In genomic region chr6:16762547-16763477, GRCh38 we compare ENCODE assay signal across 8 cellular contexts. TPM values are rescaled to one million over a fixed set of nuclear protein-coding genes. Genes with fewer than 3 reads are reported as not detected.
DNase-seq lines count a peak whose midpoint lies in the region; ATAC-seq, FAIRE-seq and TF ChIP-seq lines count a peak whose summit lies in the region.

No MANE protein-coding gene starts in this region.

- no peaks in the 10 kb centered on the region for H3K9me3 ChIP-seq in astrocyte (ENCODE audit: insufficient read depth, low read depth, low read length)

- FAIRE-seq in astrocyte (lab: Jason Lieb, UNC), result peak; percentile 47

- H3K9ac ChIP-seq in astrocyte (ENCODE audit: low read length), result peak overlapping the region; percentile 99

- peak overlapping the region; percentile 96 for H3K27ac Mint-ChIP-seq in astrocyte (ENCODE audit: unreplicated experiment)

- peak overlapping the region; percentile 84 for H3K4me3 ChIP-seq in astrocyte (ENCODE audit: insufficient read depth, low read depth, low read length)
- H3K4me3 ChIP-seq in retinal pigment epithelial cell (ENCODE audit: low read length), result peak overlapping the region; percentile 88

- no peaks in the 10 kb centered on the region for H3K27me3 Mint-ChIP-seq in astrocyte (ENCODE audit: low read depth, unreplicated experiment)

- H3K4me1 Mint-ChIP-seq in astrocyte (ENCODE audit: low read depth, unreplicated experiment), result peaks cover 45% of the 10 kb centered on the region

- peaks cover 15% of the 10 kb centered on the region for H4K20me1 ChIP-seq in astrocyte (ENCODE audit: insufficient read depth, low read length)

- ATAC-seq in GM21528 (IDR thresholded peaks at IDR 0.05; ENCODE audit: low FRiP score, unreplicated experiment), result peak; percentile 38

- H3K9me3 Mint-ChIP-seq in astrocyte (ENCODE audit: unreplicated experiment), result no peaks in the 10 kb centered on the region

- H3K27me3 ChIP-seq in astrocyte (ENCODE audit: insufficient read depth, low read length), result no peaks in the 10 kb centered on the region

- peak overlapping the region; percentile 93 for H3K27ac ChIP-seq in astrocyte (ENCODE audit: low read depth, low read length)

- peaks cover 44% of the 10 kb centered on the region for H3K79me2 ChIP-seq in astrocyte (ENCODE audit: insufficient read depth, low read length)

- TF ChIP-seq CTCF in astrocyte (IDR thresholded peaks at IDR 0.05; ENCODE audit: insufficient read depth, low read depth, low read length) (peak; percentile 81), retinal pigment epithelial cell (conservative IDR thresholded peaks at IDR 0.05; ENCODE audit: low read depth, low read length) (peak; percentile 94)

- peak overlapping the region; percentile 97 for H3K4me2 ChIP-seq in astrocyte (ENCODE audit: low read length)

- no peaks in the 10 kb centered on the region for H3K36me3 Mint-ChIP-seq in astrocyte (ENCODE audit: low read depth, unreplicated experiment)

- no peaks in the 10 kb centered on the region for H3K36me3 ChIP-seq in astrocyte (ENCODE audit: insufficient read depth, low read length)

- H3K4me3 Mint-ChIP-seq in astrocyte (ENCODE audit: unreplicated experiment), result peak overlapping the region; percentile 92

- H3K4me1 ChIP-seq in astrocyte (ENCODE audit: insufficient read depth, low read length), result peaks cover 60% of the 10 kb centered on the region

- DNase-seq in EL (peak; percentile 95), Kasumi-1 (lab: John Stamatoyannopoulos, UW) (peak; percentile 69 to 79), T-helper 1 cell (peak; percentile 57 to 82 (median 66)), astrocyte (ENCODE audit: low read depth) (peak; percentile 93), hepatic stellate cell (ENCODE audit: low spot score) (peak; percentile 67), retinal pigment epithelial cell (ENCODE audit: low read depth) (peak; percentile 54), GDM1 (lab: John Stamatoyannopoulos, UW) (no peak)

- no peak overlapping the region for H2AFZ ChIP-seq in astrocyte (ENCODE audit: low read depth, low read length)

RNA-seq across cellular contexts. Expression of gene ATXN1, which starts 1.6 kb away (rescaled TPM):
- 68.3 and 70.9 TPM in 2 replicates for total RNA-seq in astrocyte
